ENCODE assay signal across 8 cellular contexts in the genomic region with DNA sequence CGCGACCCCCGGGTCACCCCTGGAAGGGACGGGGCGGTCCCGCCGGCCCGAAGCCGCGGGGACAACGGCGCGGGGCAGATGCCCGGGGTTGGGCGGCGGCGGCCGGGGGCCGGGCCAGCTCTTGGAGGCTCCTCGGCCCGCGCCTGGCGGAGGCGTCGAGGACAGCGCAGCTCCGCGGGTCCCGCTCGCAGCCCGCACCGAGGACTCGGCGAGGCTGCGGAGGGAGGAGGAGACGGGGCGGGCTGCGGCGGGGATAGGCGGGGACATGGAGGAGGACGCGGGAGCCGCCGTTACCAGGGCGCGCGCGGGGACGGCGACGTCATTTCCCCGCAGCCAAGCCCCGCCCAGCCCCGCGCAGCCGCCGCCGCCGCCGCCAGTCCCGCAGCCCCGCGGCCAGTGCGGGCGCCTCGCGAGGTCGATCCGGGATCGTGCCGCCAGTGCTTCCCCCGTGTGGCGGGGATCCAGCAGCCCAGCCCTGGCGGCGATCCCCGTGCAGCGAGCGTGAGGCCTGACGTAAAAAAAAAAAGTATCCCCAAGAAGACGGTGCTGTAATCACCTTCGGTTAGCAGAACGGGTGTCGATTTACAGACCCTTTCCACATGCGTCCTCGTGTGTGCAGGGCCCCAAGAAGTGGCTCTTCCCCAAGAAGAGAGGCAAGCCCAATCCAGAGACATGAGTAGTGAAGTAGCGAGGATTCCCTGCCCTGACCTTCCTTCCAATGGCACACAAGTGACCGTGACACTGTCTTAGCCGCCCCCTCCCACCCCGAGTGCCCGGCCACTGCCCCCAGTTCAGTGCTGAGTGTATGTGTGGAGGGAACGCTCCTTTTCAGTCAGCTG. TPM values are rescaled to one million over a fixed set of nuclear protein-coding genes. Genes with fewer than 3 reads are reported as not detected.
DNase-seq lines count a peak whose midpoint lies in the region; TF ChIP-seq lines count a peak whose summit lies in the region.

A gene with protein sequence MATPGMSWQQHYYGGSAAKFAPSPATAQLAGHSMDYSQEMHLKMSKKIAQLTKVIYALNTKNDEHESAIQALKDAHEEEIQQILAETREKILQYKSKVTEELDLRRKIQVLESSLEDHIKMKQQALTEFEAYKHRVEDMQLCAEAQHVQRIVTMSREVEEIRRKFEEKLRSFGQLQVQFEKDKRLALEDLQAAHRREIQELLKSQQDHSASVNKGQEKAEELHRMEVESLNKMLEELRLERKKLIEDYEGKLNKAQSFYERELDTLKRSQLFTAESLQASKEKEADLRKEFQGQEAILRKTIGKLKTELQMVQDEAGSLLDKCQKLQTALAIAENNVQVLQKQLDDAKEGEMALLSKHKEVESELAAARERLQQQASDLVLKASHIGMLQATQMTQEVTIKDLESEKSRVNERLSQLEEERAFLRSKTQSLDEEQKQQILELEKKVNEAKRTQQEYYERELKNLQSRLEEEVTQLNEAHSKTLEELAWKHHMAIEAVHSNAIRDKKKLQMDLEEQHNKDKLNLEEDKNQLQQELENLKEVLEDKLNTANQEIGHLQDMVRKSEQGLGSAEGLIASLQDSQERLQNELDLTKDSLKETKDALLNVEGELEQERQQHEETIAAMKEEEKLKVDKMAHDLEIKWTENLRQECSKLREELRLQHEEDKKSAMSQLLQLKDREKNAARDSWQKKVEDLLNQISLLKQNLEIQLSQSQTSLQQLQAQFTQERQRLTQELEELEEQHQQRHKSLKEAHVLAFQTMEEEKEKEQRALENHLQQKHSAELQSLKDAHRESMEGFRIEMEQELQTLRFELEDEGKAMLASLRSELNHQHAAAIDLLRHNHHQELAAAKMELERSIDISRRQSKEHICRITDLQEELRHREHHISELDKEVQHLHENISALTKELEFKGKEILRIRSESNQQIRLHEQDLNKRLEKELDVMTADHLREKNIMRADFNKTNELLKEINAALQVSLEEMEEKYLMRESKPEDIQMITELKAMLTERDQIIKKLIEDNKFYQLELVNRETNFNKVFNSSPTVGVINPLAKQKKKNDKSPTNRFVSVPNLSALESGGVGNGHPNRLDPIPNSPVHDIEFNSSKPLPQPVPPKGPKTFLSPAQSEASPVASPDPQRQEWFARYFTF (minus strand): TSS at position 216 of the 839 bp plus-strand sequence. CDS start 365 bp downstream, outside the sequence.

- peaks cover 11% of the 10 kb centered on the region for H3K9me3 Mint-ChIP-seq in HFFc6

- H3K4me3 Mint-ChIP-seq in HFFc6 = peak within 1 kb of the TSS; percentile 90

- TF ChIP-seq POLR2A in NB4 (IDR thresholded peaks at IDR 0.05; ENCODE audit: extremely low read depth, insufficient read length) = no peak

- intact Hi-C loops in ascending aorta (cut with DNase I) = loop anchor here (2.0 kb wide), 4 partner anchors 32 to 272 kb away; partner anchors contain the start of genes ASF1A and MCM9

- DNase-seq in GM12865 (ENCODE audit: low read depth) (peak; percentile 64), HFFc6 (peak; percentile 4), NB4 (ENCODE audit: low read depth) (peak; percentile 35), T-helper 2 cell (peak; percentile 51 to 83 (median 76)), ascending aorta (ENCODE audit: low spot score in 2 of 2) (peak in 1 of 2 donors; percentile 80), hepatocyte (ENCODE audit: low spot score) (peak; percentile 87), retina (peak; percentile 86), epidermal melanocyte (ENCODE audit: insufficient read length, low spot score) (no peak)

- H3K4me1 ChIP-seq in ascending aorta (no peaks in the 10 kb centered on the region), hepatocyte (ENCODE audit: insufficient read depth) (no peaks in the 10 kb centered on the region)

- H3K36me3 Mint-ChIP-seq in HFFc6 (ENCODE audit: low read depth) = peaks cover 9% of the 10 kb centered on the region; the same call in 1 of the 2 replicates

- H3K4me2 ChIP-seq in hepatocyte = peak within 1 kb of the TSS; percentile 94

- H3K36me3 ChIP-seq in ascending aorta (no peaks in the 10 kb centered on the region), hepatocyte (replicated peaks; ENCODE audit: insufficient read depth, low read depth) (no peaks in the 10 kb centered on the region)

- no peaks in the 10 kb centered on the region for H4K20me1 ChIP-seq in hepatocyte (ENCODE audit: insufficient read depth, poor library complexity, severe bottlenecking)

- no peaks in the 10 kb centered on the region for H3K9me2 ChIP-seq in hepatocyte (replicated peaks; ENCODE audit: insufficient read depth)

- H2AFZ ChIP-seq in hepatocyte = peak within 1 kb of the TSS; percentile 87

- no peaks in the 10 kb centered on the region for H3K9me3 ChIP-seq in ascending aorta
- H3K9me3 ChIP-seq in hepatocyte (ENCODE audit: low read depth) = no peaks in the 10 kb centered on the region

- H3K27me3 ChIP-seq in ascending aorta (no peaks in the 10 kb centered on the region), hepatocyte (no peaks in the 10 kb centered on the region)

- H3K4me3 ChIP-seq in GM12865 (ENCODE audit: low read depth, low read length) (peak within 1 kb of the TSS; percentile 61), NB4 (ENCODE audit: low read depth, low read length) (no peak within 1 kb of the TSS), ascending aorta (peak within 1 kb of the TSS; percentile 82 to 90), hepatocyte (peak within 1 kb of the TSS; percentile 80)

- H3K4me1 Mint-ChIP-seq in HFFc6 (ENCODE audit: low read depth) = peaks cover 15% of the 10 kb centered on the region

- TF ChIP-seq CTCF in GM12865 (IDR thresholded peaks at IDR 0.05; ENCODE audit: insufficient read depth, low read depth, low read length, missing control alignments) (peak; percentile 31), HFFc6 (IDR thresholded peaks at IDR 0.05) (peak; percentile 54), NB4 (IDR thresholded peaks at IDR 0.05; ENCODE audit: low read depth, low read length) (no peak), ascending aorta (IDR thresholded peaks at IDR 0.05) (peak in 2 of 3 experiments; percentile 8 to 14), hepatocyte (IDR thresholded peaks at IDR 0.05; ENCODE audit: poor library complexity) (peak; percentile 49)

- no peaks in the 10 kb centered on the region for H3K79me2 ChIP-seq in hepatocyte

- peaks cover 21% of the 10 kb centered on the region for H3K27me3 Mint-ChIP-seq in HFFc6 (ENCODE audit: insufficient read depth)

- H3K27ac ChIP-seq in ascending aorta = peak within 1 kb of the TSS; percentile 59 to 66
- H3K27ac ChIP-seq in hepatocyte = peak within 1 kb of the TSS; percentile 72

- no peak within 1 kb of the TSS for H3K27ac Mint-ChIP-seq in HFFc6

- WGBS in hepatocyte (ENCODE audit: low lambda C conversion rate, missing lambda C conversion rate) = 1% methylated on average over 37 of the region's 91 CpGs

RNA-seq across cellular contexts. Expression of the gene that starts here (rescaled TPM):
- total RNA-seq in HFFc6 (2021; fragmentation: NEBNext Ultra II Directional; extraction: Animal tissue kit (Norgen Biotek cat#: 25700)) = not detected
- total RNA-seq in ascending aorta (3.1 TPM), hepatocyte (7.4 and 14.1 TPM in 2 replicates)
- 4.8 and 5.6 TPM in 2 replicates for polyA plus RNA-seq in hepatocyte

Comparison
In these comparisons a context has a peak if more than half of its experiments do, and no peak if none do; other contexts are left out.
1. Peak in DNase-seq in HFFc6; RNA of the gene not detected or under 1 TPM.